8 cellular contexts compared by ENCODE assay signal in genomic region chr12:61993734-61994345, GRCh38.
DNase-seq lines count a peak whose midpoint lies in the region; ATAC-seq and TF ChIP-seq lines count a peak whose summit lies in the region.

No MANE protein-coding gene starts in this region.

- CTCF ChIA-PET in activated CD4-positive, alpha-beta memory T cell treated with anti-CD3 and anti-CD28 coated beads for 36 hours (lab: Charles Lee), result no interaction called here

- H3K27me3 Mint-ChIP-seq in nephron (ENCODE audit: low read depth), result no peaks in the 10 kb centered on the region
- H3K27me3 Mint-ChIP-seq in activated CD4-positive, alpha-beta memory T cell treated with anti-CD3 and anti-CD28 coated beads for 36 hours, result no peaks in the 10 kb centered on the region

- peak; percentile 70 for ATAC-seq in HG02610 (IDR thresholded peaks at IDR 0.05; ENCODE audit: unreplicated experiment)

- H3K4me3 Mint-ChIP-seq in nephron, result no peak overlapping the region
- no peak overlapping the region for H3K4me3 Mint-ChIP-seq in activated CD4-positive, alpha-beta memory T cell treated with anti-CD3 and anti-CD28 coated beads for 36 hours

- no peak overlapping the region for H3K27ac Mint-ChIP-seq in nephron
- no peak overlapping the region for H3K27ac Mint-ChIP-seq in activated CD4-positive, alpha-beta memory T cell treated with anti-CD3 and anti-CD28 coated beads for 36 hours

- no peaks in the 10 kb centered on the region for H3K9me3 Mint-ChIP-seq in nephron
- no peaks in the 10 kb centered on the region for H3K9me3 Mint-ChIP-seq in activated CD4-positive, alpha-beta memory T cell treated with anti-CD3 and anti-CD28 coated beads for 36 hours

- DNase-seq in NCI-H510A treated with DMSO at 0.1 percent for 48 hours (lab: John Stamatoyannopoulos, UW) (peak; percentile 62), NCI-H510A (lab: John Stamatoyannopoulos, UW) (no peak), NCI-H69 (lab: John Stamatoyannopoulos, UW) (peak; percentile 14), dedifferentiated amniotic fluid mesenchymal stem cell (ENCODE audit: extremely low spot score) (peak; percentile 21), ecto neural progenitor cell (ENCODE audit: low spot score) (no peak)
- no peak for DNase-seq in activated CD4-positive, alpha-beta memory T cell treated with anti-CD3 and anti-CD28 coated beads for 36 hours

- H3K36me3 Mint-ChIP-seq in nephron (ENCODE audit: low read depth), result no peaks in the 10 kb centered on the region
- no peaks in the 10 kb centered on the region for H3K36me3 Mint-ChIP-seq in activated CD4-positive, alpha-beta memory T cell treated with anti-CD3 and anti-CD28 coated beads for 36 hours

- TF ChIP-seq CTCF in nephron (IDR thresholded peaks at IDR 0.05; ENCODE audit: unreplicated experiment in 3 of 3), result peak; percentile 48 to 65 (median 61)

- POLR2A ChIA-PET in activated CD4-positive, alpha-beta memory T cell treated with anti-CD3 and anti-CD28 coated beads for 36 hours (lab: Charles Lee), result no interaction called here

- intact Hi-C loops in activated CD4-positive, alpha-beta memory T cell treated with anti-CD3 and anti-CD28 coated beads for 36 hours (cut with micrococcal nuclease), result no loop called here

- peaks cover 9% of the 10 kb centered on the region for H3K4me1 Mint-ChIP-seq in nephron
- no peaks in the 10 kb centered on the region for H3K4me1 Mint-ChIP-seq in activated CD4-positive, alpha-beta memory T cell treated with anti-CD3 and anti-CD28 coated beads for 36 hours (ENCODE audit: low read depth)

Comparison
In these comparisons a context has a peak if more than half of its experiments do, and no peak if none do; other contexts are left out.
1. DNase-seq: peak in NCI-H510A treated with DMSO at 0.1 percent for 48 hours (single experiment), NCI-H69 (single experiment) and dedifferentiated amniotic fluid mesenchymal stem cell (single experiment); none in NCI-H510A (single experiment), activated CD4-positive, alpha-beta memory T cell treated with anti-CD3 and anti-CD28 coated beads for 36 hours (single experiment) and ecto neural progenitor cell (single experiment).